8 cellular contexts compared by ENCODE assay signal in the genomic region with DNA sequence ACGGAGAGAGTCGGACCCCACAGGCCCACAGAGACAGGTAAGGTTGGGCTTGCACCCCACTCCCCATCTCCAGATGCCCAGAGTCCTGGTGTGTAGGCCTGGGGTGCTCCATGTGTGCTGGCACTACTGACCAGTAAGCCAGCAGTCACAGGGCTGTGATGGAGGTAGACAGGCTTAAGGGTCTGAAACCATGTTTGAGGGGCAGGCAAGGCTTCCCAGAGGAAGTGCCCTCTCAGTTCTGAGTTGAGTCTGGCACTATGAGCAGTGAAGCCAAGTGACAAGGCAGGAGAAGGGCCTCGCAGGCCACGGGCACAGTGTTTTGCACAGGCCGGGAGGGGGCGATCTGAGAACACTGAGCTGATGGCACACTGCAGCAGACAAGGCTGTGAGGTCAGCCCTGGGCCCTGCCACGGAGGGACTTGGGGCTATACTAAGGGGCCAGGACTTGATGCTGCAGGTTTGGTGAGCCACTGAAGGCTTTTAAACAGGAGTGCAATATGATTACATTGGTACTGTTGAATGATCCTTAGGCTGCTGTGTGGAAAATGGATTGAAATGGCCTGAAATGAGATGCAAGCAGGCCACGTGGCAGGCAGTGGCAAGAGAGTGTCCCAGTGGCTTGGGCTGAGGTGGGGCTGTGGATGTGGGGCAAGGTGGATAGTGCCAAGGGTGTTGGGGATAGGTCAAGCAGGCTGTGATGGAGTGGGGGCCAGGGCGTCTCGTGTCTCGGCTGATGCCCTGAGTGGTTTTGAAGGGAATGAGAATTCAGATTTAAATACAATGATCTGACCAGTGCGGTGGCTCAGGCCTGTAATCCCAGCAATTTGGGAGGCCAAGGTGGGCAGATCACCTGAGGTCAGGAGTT. TPM values are rescaled to one million over a fixed set of nuclear protein-coding genes. Genes with fewer than 3 reads are reported as not detected.
DNase-seq lines count a peak whose midpoint lies in the region; ATAC-seq, FAIRE-seq and TF ChIP-seq lines count a peak whose summit lies in the region.

No MANE protein-coding gene starts in this region.

- no peak overlapping the region for H3K4me3 ChIP-seq in H1 (ENCODE audit: extremely low read depth in 1 of 4, insufficient read depth in 2 of 4, low read depth in 3 of 4, low read length in 4 of 4)

- H2BK5ac ChIP-seq in H1 (ENCODE audit: low read depth, low read length) = 0 out of 2 replicates have a peak overlapping the region, but pooled peaks have one; percentile 9

- H3K9ac ChIP-seq in H1 (replicated peaks in 1 of 4; ENCODE audit: extremely low read depth in 1 of 4, low read depth in 3 of 4, low read length in 3 of 4) = no peak overlapping the region

- no peak for TF ChIP-seq EP300 in H1 (IDR thresholded peaks at IDR 0.05; ENCODE audit: borderline replicate concordance in 1 of 2, low read depth in 2 of 2, low read length in 2 of 2)

- H3K4me1 ChIP-seq in H1 (replicated peaks in 1 of 4; ENCODE audit: control insufficient read depth in 3 of 4, insufficient read depth in 4 of 4, low read length in 3 of 4) = peaks cover 0 to 15% (median 5%) of the 10 kb centered on the region in 4 experiments; a peak in 6 of 7 replicates

- no peak overlapping the region for H3K18ac ChIP-seq in H1 (ENCODE audit: extremely low read depth, low read length)

- no peak for TF ChIP-seq POLR2A in H1 (IDR thresholded peaks at IDR 0.05; ENCODE audit: control extremely low read depth in 1 of 2, low read depth in 2 of 2, low read length in 2 of 2)

- no peak overlapping the region for H4K5ac ChIP-seq in H1 (ENCODE audit: insufficient read length, low read depth, low read length)

- H4K91ac ChIP-seq in H1 (replicated peaks; ENCODE audit: insufficient read length, low read length) = no peak overlapping the region

- peak; percentile 95 for TF ChIP-seq CTCF in GM10266 (IDR thresholded peaks at IDR 0.05; ENCODE audit: control insufficient read depth, insufficient read depth, low read depth, missing control alignments)
- peak in 2 of 3 experiments; percentile 91 to 98; a peak in 3 of 4 replicates for TF ChIP-seq CTCF in H1 (IDR thresholded peaks at IDR 0.05; ENCODE audit: control extremely low read depth in 1 of 3, insufficient read depth in 1 of 3, low read depth in 1 of 3, low read length in 3 of 3)

- no peak overlapping the region for H3K14ac ChIP-seq in H1 (ENCODE audit: insufficient read length)

- no peak overlapping the region for H3K23ac ChIP-seq in H1 (ENCODE audit: insufficient read length)

- peak; percentile 96 for DNase-seq in GM10266 (ENCODE audit: extremely low spot score)
- DNase-seq in NCI-H82 treated with DMSO at 0.1 percent for 48 hours (lab: John Stamatoyannopoulos, UW; ENCODE audit: unreplicated experiment) = peak; percentile 22
- DNase-seq in activated CD8-positive, alpha-beta memory T cell treated with anti-CD3 and anti-CD28 coated beads for 4 hours (ENCODE audit: low read depth in 2 of 2) = peak; percentile 51 to 53
- peak; percentile 49 to 90 for DNase-seq in H1 (ENCODE audit: low read depth in 1 of 2, low spot score in 2 of 2)
- peak; percentile 39 for DNase-seq in midbrain (lab: John Stamatoyannopoulos, UW)
- peak; percentile 40 to 53 for DNase-seq in stimulated activated CD8-positive, alpha-beta memory T cell treated with anti-CD3 and anti-CD28 coated beads, Interleukin-7, amount 100 ng/mL, for 1 hour (ENCODE audit: low read depth in 2 of 2)

- H3K9me3 ChIP-seq in H1 (ENCODE audit: insufficient read depth in 2 of 2, low read depth in 1 of 2, low read length in 1 of 2) = no peaks in the 10 kb centered on the region

- peak; percentile 96 to 97 for TF ChIP-seq RAD21 in H1 (IDR thresholded peaks at IDR 0.05 in 1 of 2, conservative IDR thresholded peaks at IDR 0.05 in 1 of 2; ENCODE audit: low read depth in 2 of 2, low read length in 2 of 2)

- no peak overlapping the region for H3K27ac ChIP-seq in H1 (ENCODE audit: low read depth, low read length)

- POLR2A ChIA-PET in H1 (lab: Charles Lee; ENCODE audit: partially characterized antibody) = interaction anchor here (0.9 kb wide), 1 partner anchor 86 kb away, joined by 3 read pairs; no protein-coding TSS in a partner anchor

- H2BK12ac ChIP-seq in H1 (ENCODE audit: low read depth, low read length) = peak overlapping the region; percentile 43; the same call in 1 of the 2 replicates

- H3K27me3 ChIP-seq in H1 (replicated peaks in 1 of 4; ENCODE audit: control insufficient read depth in 3 of 4, extremely low read depth in 1 of 4, insufficient read depth in 3 of 4, low read length in 3 of 4) = peaks cover 2 to 9% (median 7%) of the 10 kb centered on the region in 4 experiments

- H4K20me1 ChIP-seq in H1 (replicated peaks in 1 of 2; ENCODE audit: control insufficient read depth in 1 of 2, insufficient read depth in 2 of 2, low read length in 2 of 2) = peaks cover 0 to 2% of the 10 kb centered on the region in 2 experiments

- H2AK5ac ChIP-seq in H1 (ENCODE audit: low read depth, low read length) = no peak overlapping the region

- no peak overlapping the region for H3K4me2 ChIP-seq in H1 (ENCODE audit: insufficient read depth in 1 of 2, low read depth in 2 of 2, low read length in 2 of 2)

- no peak for FAIRE-seq in H1 (lab: Jason Lieb, UNC)

- WGBS in H1 (ENCODE audit: extremely low coverage in 1 of 2, insufficient coverage in 1 of 2, insufficient read length in 1 of 2, insufficient replicate concordance in 2 of 2, low coverage in 1 of 2, low lambda C conversion rate in 2 of 2, missing lambda C conversion rate in 1 of 2), 2 experiments = 65% methylated on average over 12 of the region's 12 CpGs; no CpG with 5 or more reads in 1 of the 2 experiments

- H3K4ac ChIP-seq in H1 (replicated peaks; ENCODE audit: insufficient read length, low read depth, low read length) = no peak overlapping the region

- H2BK20ac ChIP-seq in H1 (ENCODE audit: low read length) = no peak overlapping the region; the same call in 1 of the 2 replicates

- H2AFZ ChIP-seq in H1 (ENCODE audit: low read length) = no peak overlapping the region

- no peaks in the 10 kb centered on the region for H3K23me2 ChIP-seq in H1 (ENCODE audit: low read depth, low read length)

- peak; percentile 86 for ATAC-seq in HG02759 (IDR thresholded peaks at IDR 0.05; ENCODE audit: unreplicated experiment)
- ATAC-seq in GM18858 (IDR thresholded peaks at IDR 0.05; ENCODE audit: unreplicated experiment) = no peak

- H4K8ac ChIP-seq in H1 (ENCODE audit: extremely low read depth, insufficient read depth, low read length) = no peak overlapping the region; the same call in 1 of the 2 replicates

- H3K79me1 ChIP-seq in H1 (ENCODE audit: low read depth, low read length) = no peaks in the 10 kb centered on the region

- no peak overlapping the region for H3K56ac ChIP-seq in H1 (replicated peaks; ENCODE audit: insufficient read length, low read depth, low read length)

- no peaks in the 10 kb centered on the region for H3K36me3 ChIP-seq in H1 (ENCODE audit: control insufficient read depth in 2 of 4, insufficient read depth in 4 of 4, low read length in 3 of 4)

- H3K79me2 ChIP-seq in H1 (ENCODE audit: control insufficient read depth in 1 of 2, insufficient read depth in 2 of 2, low read length in 2 of 2) = no peaks in the 10 kb centered on the region

- 0 out of 2 replicates have a peak overlapping the region, but pooled peaks have one; percentile 92 for H2BK15ac ChIP-seq in H1 (ENCODE audit: low read length)

- H2BK120ac ChIP-seq in H1 (replicated peaks; ENCODE audit: low read depth, low read length) = no peak overlapping the region

- CTCF ChIA-PET in H1 (lab: Charles Lee; ENCODE audit: partially characterized antibody) = interaction anchor here (0.6 to 9.4 kb wide), 29 partner anchors 8 to 243 kb away, joined by 3 to 78 read pairs (median 6); partner anchors contain the start of genes CRIP3, DLK2 and DNPH1

RNA-seq across cellular contexts. Expression of gene TTBK1, which starts 20.3 kb away (rescaled TPM):
- total RNA-seq in H1 (2021; fragmentation: NEBNext Ultra II Directional; extraction: Animal tissue kit (Norgen Biotek cat#: 25700)) = 1.5 and 1.6 TPM in 2 replicates
- 0.53 and 0.63 TPM in 2 replicates for polyA plus RNA-seq in H1 (2011; rRNA removed)
- polyA plus RNA-seq in H1 (2011; cell fraction: cytosol; rRNA removed) = 0.70 TPM
- polyA plus RNA-seq in H1 (2011; cell fraction: nucleus; rRNA removed) = 1.9 TPM
- polyA plus RNA-seq in H1 (2012, experiment 1 of 2) = 0.68 to 1.1 TPM (median 0.97 TPM) in 4 replicates
- 0.50 TPM for polyA plus RNA-seq in H1 (2012, experiment 2 of 2)
- polyA plus RNA-seq in H1 (2013, experiment 1 of 2) = 0.26 TPM
- polyA plus RNA-seq in H1 (2013, experiment 2 of 2) = 0.22 TPM
- polyA minus RNA-seq in H1 (2011; rRNA and poly(A)+ RNA removed) = 0.60 and 0.76 TPM in 2 replicates
- 0.66 TPM for polyA minus RNA-seq in H1 (2011; cell fraction: cytosol; rRNA and poly(A)+ RNA removed)
- polyA minus RNA-seq in H1 (2011; cell fraction: nucleus; rRNA and poly(A)+ RNA removed) = 1.1 TPM

RNA-seq across cellular contexts. Expression of gene DNPH1, which starts 34.3 kb away (rescaled TPM):
- 33.9 and 37.2 TPM in 2 replicates for total RNA-seq in H1 (2021; fragmentation: NEBNext Ultra II Directional; extraction: Animal tissue kit (Norgen Biotek cat#: 25700))
- 134 and 168 TPM in 2 replicates for polyA plus RNA-seq in H1 (2011; rRNA removed)
- 125 TPM for polyA plus RNA-seq in H1 (2011; cell fraction: cytosol; rRNA removed)
- 70.6 TPM for polyA plus RNA-seq in H1 (2011; cell fraction: nucleus; rRNA removed)
- polyA plus RNA-seq in H1 (2012, experiment 1 of 2) = 48.8 to 75.5 TPM (median 71.2 TPM) in 4 replicates
- polyA plus RNA-seq in H1 (2012, experiment 2 of 2) = 54.9 TPM
- polyA plus RNA-seq in H1 (2013, experiment 1 of 2) = 53.9 TPM
- polyA plus RNA-seq in H1 (2013, experiment 2 of 2) = 54.5 TPM
- polyA minus RNA-seq in H1 (2011; rRNA and poly(A)+ RNA removed) = 7.8 and 8.3 TPM in 2 replicates
- polyA minus RNA-seq in H1 (2011; cell fraction: cytosol; rRNA and poly(A)+ RNA removed) = 11.4 TPM
- polyA minus RNA-seq in H1 (2011; cell fraction: nucleus; rRNA and poly(A)+ RNA removed) = 24.6 TPM

RNA-seq across cellular contexts. Expression of gene SLC22A7, which starts 34.5 kb away (rescaled TPM):
- not detected in 2 replicates for total RNA-seq in H1 (2021; fragmentation: NEBNext Ultra II Directional; extraction: Animal tissue kit (Norgen Biotek cat#: 25700))
- not detected in 2 replicates for polyA plus RNA-seq in H1 (2011; rRNA removed)
- not detected for polyA plus RNA-seq in H1 (2011; cell fraction: cytosol; rRNA removed)
- not detected for polyA plus RNA-seq in H1 (2011; cell fraction: nucleus; rRNA removed)
- 0.13 to 0.58 TPM (median 0.47 TPM) in 3 of 4 replicates, not detected in the other for polyA plus RNA-seq in H1 (2012, experiment 1 of 2)
- polyA plus RNA-seq in H1 (2012, experiment 2 of 2) = 0.22 TPM
- polyA plus RNA-seq in H1 (2013, experiment 1 of 2) = not detected
- not detected for polyA plus RNA-seq in H1 (2013, experiment 2 of 2)
- polyA minus RNA-seq in H1 (2011; rRNA and poly(A)+ RNA removed) = not detected in 2 replicates
- polyA minus RNA-seq in H1 (2011; cell fraction: cytosol; rRNA and poly(A)+ RNA removed) = not detected
- not detected for polyA minus RNA-seq in H1 (2011; cell fraction: nucleus; rRNA and poly(A)+ RNA removed)

RNA-seq across cellular contexts. Expression of gene CRIP3, which starts 45.1 kb away (rescaled TPM):
- 37.6 and 46.3 TPM in 2 replicates for total RNA-seq in H1 (2021; fragmentation: NEBNext Ultra II Directional; extraction: Animal tissue kit (Norgen Biotek cat#: 25700))
- polyA plus RNA-seq in H1 (2011; rRNA removed) = 34.0 and 38.7 TPM in 2 replicates
- polyA plus RNA-seq in H1 (2011; cell fraction: cytosol; rRNA removed) = 46.8 TPM
- polyA plus RNA-seq in H1 (2011; cell fraction: nucleus; rRNA removed) = 124 TPM
- 39.4 to 44.3 TPM (median 42.3 TPM) in 4 replicates for polyA plus RNA-seq in H1 (2012, experiment 1 of 2)
- 30.4 TPM for polyA plus RNA-seq in H1 (2012, experiment 2 of 2)
- polyA plus RNA-seq in H1 (2013, experiment 1 of 2) = 40.4 TPM
- 36.5 TPM for polyA plus RNA-seq in H1 (2013, experiment 2 of 2)
- polyA minus RNA-seq in H1 (2011; rRNA and poly(A)+ RNA removed) = 22.8 and 23.5 TPM in 2 replicates
- polyA minus RNA-seq in H1 (2011; cell fraction: cytosol; rRNA and poly(A)+ RNA removed) = 17.9 TPM
- 22.5 TPM for polyA minus RNA-seq in H1 (2011; cell fraction: nucleus; rRNA and poly(A)+ RNA removed)

Comparison
In these comparisons a context has a peak if more than half of its experiments do, and no peak if none do; other contexts are left out.
1. DNase-seq: peak in every context shown above with its lines; median percentile 96 in GM10266; 70 in H1; 52 in activated CD8-positive, alpha-beta memory T cell treated with anti-CD3 and anti-CD28 coated beads for 4 hours; 46 in stimulated activated CD8-positive, alpha-beta memory T cell treated with anti-CD3 and anti-CD28 coated beads, Interleukin-7, amount 100 ng/mL, for 1 hour; 39 in midbrain; 22 in NCI-H82 treated with DMSO at 0.1 percent for 48 hours.